Comparison of ENCODE assay signal across 8 cellular contexts in genomic region chr15:50908209-50909043, GRCh38. TPM values are rescaled to one million over a fixed set of nuclear protein-coding genes. Genes with fewer than 3 reads are reported as not detected.
A peak's percentile ranks its signal among the peaks of the same experiment; 100 is the strongest.
DNase-seq lines count a peak whose midpoint lies in the region; ATAC-seq and TF ChIP-seq lines count a peak whose summit lies in the region.

Gene AP4E1 (plus strand): TSS chr15:50908683. CDS start chr15:50908779, 96 bp downstream.

- no peaks in the 10 kb centered on the region for H3K9me3 ChIP-seq in heart right ventricle
- H3K9me3 ChIP-seq in upper lobe of left lung, result no peaks in the 10 kb centered on the region

- CTCF ChIA-PET in T-cell (lab: Charles Lee), result interaction anchor here (0.5 to 1.5 kb wide), 5 partner anchors 22 to 398 kb away, joined by 3 to 5 read pairs (median 3); no protein-coding TSS in a partner anchor

- H3K27me3 ChIP-seq in heart right ventricle, result no peaks in the 10 kb centered on the region
- no peaks in the 10 kb centered on the region for H3K27me3 ChIP-seq in upper lobe of left lung

- in situ Hi-C loops in GM13977 (cut with MboI; ENCODE audit: low pct_unique_long_range_greater_than_20kb, low sequenced_read_pairs, unreplicated experiment), result no loop called here

- peak; percentile 93 for TF ChIP-seq CTCF in GM13977 (IDR thresholded peaks at IDR 0.05; ENCODE audit: extremely low read depth, insufficient read depth, missing control alignments)
- peak; percentile 93 to 98 (median 97) for TF ChIP-seq CTCF in heart right ventricle (IDR thresholded peaks at IDR 0.05)
- peak; percentile 86 to 99 (median 97) for TF ChIP-seq CTCF in upper lobe of left lung (IDR thresholded peaks at IDR 0.05)

- peaks cover 0 to 40% (median 13%) of the 10 kb centered on the region in 9 donors for H3K36me3 ChIP-seq in heart right ventricle
- peaks cover 0 to 26% (median 0%) of the 10 kb centered on the region in 4 donors for H3K36me3 ChIP-seq in upper lobe of left lung

- 0% methylated on average over 86 to 102 of the region's 102 CpGs for WGBS in adipose tissue, 3 donors
- 0% methylated on average over 101 to 102 of the region's 102 CpGs for WGBS in heart right ventricle, 2 donors
- WGBS in upper lobe of left lung, 2 donors, result 0% methylated on average over 18 to 72 of the region's 102 CpGs

- TF ChIP-seq EP300 in upper lobe of left lung (IDR thresholded peaks at IDR 0.05), result peak in 1 of 4 donors; percentile 20

- POLR2A ChIA-PET in T-cell (lab: Charles Lee), result interaction anchor here (0.6 to 0.8 kb wide), 2 partner anchors 146 to 222 kb away, joined by 4 to 5 read pairs; no protein-coding TSS in a partner anchor

- TF ChIP-seq POLR2A in upper lobe of left lung (IDR thresholded peaks at IDR 0.05), result peak in 3 of 4 donors; percentile 54 to 83 (median 70)

- H3K4me1 Mint-ChIP-seq in T-cell, result peaks cover 24 to 29% (median 27%) of the 10 kb centered on the region in 3 donors

- H3K27ac Mint-ChIP-seq in T-cell, result peak within 1 kb of the TSS; percentile 89 to 96

- H3K4me3 Mint-ChIP-seq in T-cell, result peak within 1 kb of the TSS; percentile 85 to 96 (median 89)

- peak within 1 kb of the TSS; percentile 95 for H3K27ac ChIP-seq in adipose tissue (ENCODE audit: low read depth, low read length)
- peak within 1 kb of the TSS; percentile 79 to 97 (median 92) for H3K27ac ChIP-seq in heart right ventricle
- H3K27ac ChIP-seq in upper lobe of left lung, result peak within 1 kb of the TSS; percentile 91 to 96 (median 94)

- intact Hi-C loops in heart right ventricle (cut with DNase I) (loop anchor here in 3 of 10 donors (5.0 to 10.0 kb wide), 2 partner anchors 224 to 231 kb away; partner anchors contain the start of gene TRPM7 (in 1 of the 3)), posterior cingulate gyrus (cut with DNase I) (loop anchor here (1.0 to 5.0 kb wide), 5 partner anchors 142 to 551 kb away; partner anchors contain the start of genes GABPB1, TRPM7 and USP8)

- H3K27me3 Mint-ChIP-seq in T-cell, result no peaks in the 10 kb centered on the region

- peak; percentile 90 for DNase-seq in GM13977 (ENCODE audit: low spot score)
- peak; percentile 79 for DNase-seq in NCI-H146 (lab: John Stamatoyannopoulos, UW)
- peak; percentile 85 to 94 (median 92) for DNase-seq in T-cell
- peak; percentile 92 to 93 for DNase-seq in heart right ventricle
- peak; percentile 84 to 98 (median 91) for DNase-seq in posterior cingulate gyrus
- peak; percentile 91 to 97 for DNase-seq in upper lobe of left lung

- H3K4me3 ChIP-seq in heart right ventricle (peak within 1 kb of the TSS; percentile 75 to 98 (median 89)), upper lobe of left lung (peak within 1 kb of the TSS; percentile 91 to 95 (median 94))

- ATAC-seq in HG02870 (IDR thresholded peaks at IDR 0.05; ENCODE audit: unreplicated experiment) (peak; percentile 38), T-cell (replicated peaks in 1 of 4) (peak; percentile 61 to 72 (median 68)), heart right ventricle (peak; percentile 88 to 96 (median 91)), upper lobe of left lung (ENCODE audit: low FRiP score in 2 of 2) (peak; percentile 92 to 96)

- no peaks in the 10 kb centered on the region for H3K9me3 Mint-ChIP-seq in T-cell

- H3K4me1 ChIP-seq in heart right ventricle (peaks cover 0 to 43% (median 35%) of the 10 kb centered on the region in 9 donors), upper lobe of left lung (peaks cover 21 to 43% (median 29%) of the 10 kb centered on the region in 4 donors)

- peaks cover 11% of the 10 kb centered on the region for H3K36me3 Mint-ChIP-seq in T-cell

RNA-seq across cellular contexts. Expression of gene AP4E1, which starts in this region (rescaled TPM):
- total RNA-seq in T-cell, result 10 to 100 TPM in 4 of 5 donors, 1 to 10 TPM in 1; 9.4 to 14.0 (median 10.8) TPM
- polyA plus RNA-seq in adipose tissue, result 1 to 10 TPM; 1.1 to 3.8 (median 3.1) TPM
- total RNA-seq in heart right ventricle, result 10 to 100 TPM in 3 of 10 donors, 1 to 10 TPM in 7; 6.5 to 11.1 (median 8.9) TPM
- polyA plus RNA-seq in heart right ventricle, result 1 to 10 TPM; 2.0 to 3.4 TPM
- total RNA-seq in upper lobe of left lung, result 10 to 100 TPM in 3 of 6 donors, 1 to 10 TPM in 3; 6.8 to 11.5 (median 9.4) TPM

Comparison
In these comparisons a context has a peak if more than half of its experiments do, and no peak if none do; other contexts are left out.
1. Peak in every context shown above with its lines: DNase-seq, ATAC-seq, H3K4me3 ChIP-seq and H3K27ac ChIP-seq.
2. ATAC-seq: peak in every context shown above with its lines; median percentile 94 in upper lobe of left lung; 91 in heart right ventricle; 68 in T-cell; 38 in HG02870.